9 cellular contexts compared by ENCODE assay signal in the genomic region with DNA sequence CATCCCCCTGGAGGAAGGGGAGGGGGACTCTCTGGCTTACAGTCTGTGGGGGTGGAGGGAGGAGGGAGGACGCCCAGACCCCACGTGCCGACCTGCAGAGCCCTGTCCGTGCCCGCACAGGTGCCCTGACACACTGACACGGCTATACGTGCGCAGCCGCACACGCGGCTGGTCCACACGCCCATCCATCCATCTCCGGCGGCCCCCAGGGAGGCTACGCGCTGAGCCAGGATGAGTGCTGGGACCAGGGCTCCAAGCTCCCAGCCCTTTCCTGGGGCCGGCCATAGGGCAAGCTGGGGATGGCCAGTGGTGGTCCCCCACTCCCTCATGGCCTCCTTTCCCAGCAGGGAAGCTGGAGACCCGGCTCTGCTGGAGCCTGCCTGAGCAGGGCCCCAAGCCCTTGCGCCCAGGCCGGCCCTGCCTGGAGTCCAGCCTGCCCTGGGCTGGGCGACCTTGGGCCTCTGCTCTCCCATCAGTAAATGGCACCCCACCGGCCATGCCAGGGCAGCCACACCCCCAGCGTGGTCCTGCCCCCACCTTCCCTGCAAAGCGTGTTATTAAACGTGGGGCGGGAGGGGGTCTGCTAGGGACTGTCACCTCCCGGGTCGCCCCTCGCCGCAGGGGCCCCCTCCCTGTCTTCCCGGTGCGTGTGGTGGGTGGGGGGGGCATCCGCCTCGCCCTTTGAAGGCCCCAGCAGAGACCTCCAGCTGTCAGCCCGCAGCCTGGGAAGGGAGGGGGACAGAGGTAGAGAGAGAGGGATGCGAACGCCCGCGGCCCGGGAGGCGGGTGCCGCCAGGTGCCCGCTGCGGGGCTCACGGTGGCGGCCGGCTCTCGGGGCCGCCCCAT. TPM values are rescaled to one million over a fixed set of nuclear protein-coding genes. Genes with fewer than 3 reads are reported as not detected.
DNase-seq lines count a peak whose midpoint lies in the region; ATAC-seq and TF ChIP-seq lines count a peak whose summit lies in the region.
"Had no signal": no experiment of that assay in that cellular context is flagged by ENCODE, and none has a peak within 500 bp of the region (broad histone marks: within the 10 kb centered on the region; RNA-seq: fewer than 3 reads in every experiment).

No MANE protein-coding gene starts in this region.

- ATAC-seq in SK-N-SH treated with all-trans-retinoic acid at 6 μM for 48 hours: peak; percentile 30
- peak in 1 of 2 donors; percentile 19 for ATAC-seq in gastrocnemius medialis

- intact Hi-C loops in gastrocnemius medialis (cut with DNase I; ENCODE audit: low total_unique reads): loop anchor here (1.0 to 5.0 kb wide), 2 partner anchors 56 to 307 kb away; partner anchors contain the start of gene ECI1

- TF ChIP-seq CTCF in right atrium auricular region (IDR thresholded peaks at IDR 0.05) (no peak), gastrocnemius medialis (IDR thresholded peaks at IDR 0.05 in 4 of 5, conservative IDR thresholded peaks at IDR 0.05 in 1 of 5) (no peak)

- DNase-seq in DMS53 (lab: John Stamatoyannopoulos, UW): peak; percentile 58
- DNase-seq in DMS53 treated with DMSO at 0.1 percent for 48 hours (lab: John Stamatoyannopoulos, UW; ENCODE audit: unreplicated experiment): no peak
- no peak for DNase-seq in right atrium auricular region (ENCODE audit: low spot score)
- no peak for DNase-seq in gastrocnemius medialis
- no peak for DNase-seq in germinal center (ENCODE audit: low spot score)
- no peak for DNase-seq in inferior parietal cortex (ENCODE audit: extremely low spot score)
- DNase-seq in NCI-H774 (lab: John Stamatoyannopoulos, UW): no peak

- H3K27me3 ChIP-seq in right atrium auricular region (peaks cover 0 to 6% of the 10 kb centered on the region in 2 donors), gastrocnemius medialis (peaks cover 27 to 36% (median 33%) of the 10 kb centered on the region in 3 donors)

- H3K9me3 ChIP-seq in right atrium auricular region (no peaks in the 10 kb centered on the region), gastrocnemius medialis (no peaks in the 10 kb centered on the region)

- no peak for TF ChIP-seq POLR2A in gastrocnemius medialis (IDR thresholded peaks at IDR 0.05)

- H3K27ac ChIP-seq in right atrium auricular region (no peak overlapping the region), gastrocnemius medialis (no peak overlapping the region)
- H3K27ac ChIP-seq: RWPE1 had no signal

- H3K4me3 ChIP-seq in right atrium auricular region (peak overlapping the region; percentile 42 to 54), gastrocnemius medialis (peak overlapping the region in 3 of 4 donors; percentile 34 to 38 (median 35))

- in situ Hi-C loops in gastrocnemius medialis (cut with MboI; ENCODE audit: low sequenced_read_pairs in 4 of 4): no loop called here

- peaks cover 0 to 17% of the 10 kb centered on the region in 2 donors for H3K4me1 ChIP-seq in right atrium auricular region
- H3K4me1 ChIP-seq in gastrocnemius medialis: peaks cover 7 to 10% of the 10 kb centered on the region in 2 donors

- H3K36me3 ChIP-seq in right atrium auricular region (no peaks in the 10 kb centered on the region), gastrocnemius medialis (no peaks in the 10 kb centered on the region)

TF ChIP-seq in SK-N-SH treated with all-trans-retinoic acid at 6 μM for 48 hours, 23 proteins besides CTCF, POLR2A, EP300 and RAD21:
- TF ChIP-seq ZC3H10 (CRISPR knock-in tag; IDR thresholded peaks at IDR 0.05): no peak

RNA-seq across cellular contexts. Expression of gene CASKIN1, which starts 0.9 kb away (rescaled TPM):
- total RNA-seq in right atrium auricular region (1 to 10 TPM; 3.5 to 4.3 TPM), gastrocnemius medialis (under 1 TPM in 3 of 4 donors, not detected in 1; 0.07 to 0.51 (median 0.10) TPM)

RNA-seq across cellular contexts. Expression of gene MLST8, which starts 9.7 kb away (rescaled TPM):
- 10 to 100 TPM; 35.6 to 45.0 TPM for total RNA-seq in right atrium auricular region
- 10 to 100 TPM; 40.3 to 77.0 (median 73.5) TPM for total RNA-seq in gastrocnemius medialis

RNA-seq across cellular contexts. Expression of gene BRICD5, which starts 15.1 kb away (rescaled TPM):
- total RNA-seq in right atrium auricular region (1 to 10 TPM; 1.2 to 1.6 TPM), gastrocnemius medialis (1 to 10 TPM in 3 of 4 donors, under 1 TPM in 1; 0.15 to 2.2 (median 1.4) TPM)

RNA-seq across cellular contexts. Expression of gene PGP, which starts 19.1 kb away (rescaled TPM):
- 10 to 100 TPM; 15.5 to 17.7 TPM for total RNA-seq in right atrium auricular region
- 10 to 100 TPM; 19.6 to 43.1 (median 25.6) TPM for total RNA-seq in gastrocnemius medialis

RNA-seq across cellular contexts. Expression of gene E4F1, which starts 27.9 kb away (rescaled TPM):
- total RNA-seq in right atrium auricular region (10 to 100 TPM; 10.0 to 16.7 TPM), gastrocnemius medialis (10 to 100 TPM; 24.5 to 38.4 (median 27.0) TPM)
